8 cellular contexts compared by ENCODE assay signal in genomic region chr17:3827124-3827773, GRCh38. TPM values are rescaled to one million over a fixed set of nuclear protein-coding genes. Genes with fewer than 3 reads are reported as not detected.
A peak's percentile ranks its signal among the peaks of the same experiment; 100 is the strongest.
DNase-seq lines count a peak whose midpoint lies in the region; ATAC-seq, FAIRE-seq and TF ChIP-seq lines count a peak whose summit lies in the region.

No MANE protein-coding gene starts in this region.

- H3K9ac ChIP-seq in smooth muscle cell (ENCODE audit: low read depth): no peak overlapping the region

- no peak overlapping the region for H2AFZ ChIP-seq in smooth muscle cell (ENCODE audit: low read depth)

- H3K36me3 ChIP-seq in BE2C: peaks cover 8% of the 10 kb centered on the region
- peaks cover 36% of the 10 kb centered on the region for H3K36me3 ChIP-seq in SJCRH30
- peaks cover 9% of the 10 kb centered on the region for H3K36me3 ChIP-seq in smooth muscle cell (ENCODE audit: low read depth)
- H3K36me3 ChIP-seq in aorta (ENCODE audit: control insufficient read depth in 1 of 2, insufficient read depth in 2 of 2, low read length in 1 of 2): peaks cover 6% of the 10 kb centered on the region in 2 donors

- H3K27me3 ChIP-seq in BE2C: no peaks in the 10 kb centered on the region
- H3K27me3 ChIP-seq in SJCRH30: no peaks in the 10 kb centered on the region
- H3K27me3 ChIP-seq in smooth muscle cell (ENCODE audit: low read depth): no peaks in the 10 kb centered on the region
- H3K27me3 ChIP-seq in aorta (ENCODE audit: control insufficient read depth in 1 of 2, insufficient read depth in 2 of 2, low read length in 1 of 2): no peaks in the 10 kb centered on the region

- DNase-seq in BE2C (peak; percentile 72), GM19239 (ENCODE audit: insufficient read length, low spot score) (no peak), SJCRH30 (peak; percentile 54 to 67), hippocampal formation (lab: John Stamatoyannopoulos, UW) (peak; percentile 45 to 58), smooth muscle cell (lab: John Stamatoyannopoulos, UW; ENCODE audit: unreplicated experiment) (no peak), aorta (no peak)
- DNase-seq in activated naive CD4-positive, alpha-beta T cell treated with anti-CD3 and anti-CD28 coated beads, Interleukin-2, amount 50 U/mL, for 16 hours: peak; percentile 63

- WGBS in smooth muscle cell (ENCODE audit: low lambda C conversion rate): 65% methylated on average over 6 of the region's 6 CpGs
- 69 to 70% methylated on average over 6 of the region's 6 CpGs for WGBS in aorta, 2 donors

- H3F3A ChIP-seq in smooth muscle cell (ENCODE audit: low read depth): no peaks in the 10 kb centered on the region

- H4K20me1 ChIP-seq in smooth muscle cell (ENCODE audit: low read depth): peaks cover 23% of the 10 kb centered on the region

- H3K9me3 ChIP-seq in BE2C (no peaks in the 10 kb centered on the region), SJCRH30 (replicated peaks) (no peaks in the 10 kb centered on the region), smooth muscle cell (replicated peaks; ENCODE audit: low read depth) (no peaks in the 10 kb centered on the region), aorta (ENCODE audit: control insufficient read depth, low read length) (no peaks in the 10 kb centered on the region)

- no peak overlapping the region for H3K27ac ChIP-seq in SJCRH30
- H3K27ac ChIP-seq in smooth muscle cell (ENCODE audit: low read depth): no peak overlapping the region
- no peak overlapping the region for H3K27ac ChIP-seq in aorta (ENCODE audit: low read depth in 1 of 2, low read length in 2 of 2)

- H3K4me3 ChIP-seq in BE2C (ENCODE audit: low read depth, low read length) (no peak overlapping the region), SJCRH30 (no peak overlapping the region), smooth muscle cell (no peak overlapping the region), aorta (ENCODE audit: low read length in 2 of 2) (no peak overlapping the region)

- peak; percentile 79 for TF ChIP-seq CTCF in BE2C (IDR thresholded peaks at IDR 0.05; ENCODE audit: low read depth, low read length)
- peak; percentile 63 for TF ChIP-seq CTCF in smooth muscle cell (IDR thresholded peaks at IDR 0.05; ENCODE audit: borderline replicate concordance, insufficient read depth, poor library complexity, severe bottlenecking)

- ATAC-seq in GM18867 (IDR thresholded peaks at IDR 0.05; ENCODE audit: unreplicated experiment): no peak
- no peak for ATAC-seq in aorta (ENCODE audit: low FRiP score)

- H3K4me2 ChIP-seq in smooth muscle cell: no peak overlapping the region

- peaks cover 9% of the 10 kb centered on the region for H3K79me2 ChIP-seq in smooth muscle cell (ENCODE audit: low read depth)

- intact Hi-C loops in aorta (cut with DNase I): no loop called here

- H3K4me1 ChIP-seq in BE2C (no peaks in the 10 kb centered on the region), SJCRH30 (no peaks in the 10 kb centered on the region), smooth muscle cell (ENCODE audit: low read depth) (no peaks in the 10 kb centered on the region), aorta (ENCODE audit: control insufficient read depth in 1 of 2, insufficient read depth in 2 of 2, low read length in 2 of 2) (peaks cover 0 to 2% of the 10 kb centered on the region in 2 donors)

- peak; percentile 64 for FAIRE-seq in GM19239 (lab: Jason Lieb, UNC)

RNA-seq across cellular contexts. Expression of gene NCBP3, which starts 18.8 kb away (rescaled TPM):
- polyA plus RNA-seq in BE2C (2012; ENCODE audit: insufficient read depth, insufficient read length, low read depth): 13.3 TPM
- 23.3 and 25.4 TPM in 2 replicates for total RNA-seq in SJCRH30 (2014; rRNA removed; shearing (Covaris generic))
- 28.3 and 30.0 TPM in 2 replicates for total RNA-seq in smooth muscle cell
- polyA plus RNA-seq in smooth muscle cell: 30.7 and 32.4 TPM in 2 replicates
- 10 to 100 TPM; 28.2 to 36.9 TPM for total RNA-seq in aorta
- 10 to 100 TPM in 1 of 2 donors, 1 to 10 TPM in 1; 6.5 to 19.0 TPM for polyA plus RNA-seq in aorta

RNA-seq across cellular contexts. Expression of gene ITGAE, which starts 26.3 kb away (rescaled TPM):
- 26.4 TPM for polyA plus RNA-seq in BE2C (2012; ENCODE audit: insufficient read depth, insufficient read length, low read depth)
- 31.0 and 31.6 TPM in 2 replicates for total RNA-seq in SJCRH30 (2014; rRNA removed; shearing (Covaris generic))
- total RNA-seq in smooth muscle cell (43.8 and 51.2 TPM in 2 replicates), aorta (10 to 100 TPM; 16.0 to 20.5 TPM)
- polyA plus RNA-seq in smooth muscle cell (61.4 and 66.7 TPM in 2 replicates), aorta (10 to 100 TPM; 35.4 to 57.0 TPM)

Comparison
In these comparisons a context has a peak if more than half of its experiments do, and no peak if none do; other contexts are left out.
1. DNase-seq: peak in BE2C (single experiment), SJCRH30 (2 of 2), activated naive CD4-positive, alpha-beta T cell treated with anti-CD3 and anti-CD28 coated beads, Interleukin-2, amount 50 U/mL, for 16 hours (single experiment) and hippocampal formation (2 of 2); none in GM19239 (single experiment), smooth muscle cell (single experiment) and aorta (0 of 2).